Comparison of ENCODE assay signal across 1 cellular context in genomic region chr4:82428969-82429727, GRCh38.
A peak's percentile ranks its signal among the peaks of the same experiment; 100 is the strongest.
TF ChIP-seq lines count a peak whose summit lies in the region.

No MANE protein-coding gene starts in this region.

TF ChIP-seq in K562, 482 proteins besides CTCF, POLR2A, EP300 and RAD21 (continued from another document and continues in another):
- TF ChIP-seq ZBTB26 (CRISPR knock-in tag; IDR thresholded peaks at IDR 0.05) = no peak
- 0 out of 2 replicates have a peak, but pooled peaks have one; percentile 35 for TF ChIP-seq PTBP1 (IDR thresholded peaks at IDR 0.05; ENCODE audit: low read depth, low read length)
- no peak; the same call in 1 of the 2 replicates for TF ChIP-seq ZNF282 (CRISPR knock-in tag; IDR thresholded peaks at IDR 0.05)
- TF ChIP-seq RBM25 (IDR thresholded peaks at IDR 0.05; ENCODE audit: low read depth, low read length, severe bottlenecking) = peak; percentile 92
- TF ChIP-seq RERE (CRISPR knock-in tag; IDR thresholded peaks at IDR 0.05; ENCODE audit: borderline replicate concordance) = peak; percentile 40; the same call in 1 of the 2 replicates
- no peak for TF ChIP-seq ZNF175 (CRISPR knock-in tag; IDR thresholded peaks at IDR 0.05; ENCODE audit: low read depth)
- TF ChIP-seq HDAC3 (IDR thresholded peaks at IDR 0.05; ENCODE audit: borderline replicate concordance, partially characterized antibody) = peak; percentile 31
- TF ChIP-seq MLLT1 (IDR thresholded peaks at IDR 0.05) = peak; percentile 53 to 68
- TF ChIP-seq MAX (CRISPR knock-in tag; IDR thresholded peaks at IDR 0.05) = peak; percentile 76
- no peak for TF ChIP-seq SIRT6 (IDR thresholded peaks at IDR 0.05; ENCODE audit: low read depth, low read length)
- no peak for TF ChIP-seq DIDO1 (tag; IDR thresholded peaks at IDR 0.05; ENCODE audit: low read depth)
- no peak for TF ChIP-seq TAF15 (IDR thresholded peaks at IDR 0.05; ENCODE audit: low read depth, low read length)
- no peak for TF ChIP-seq HEY1 (CRISPR knock-in tag; IDR thresholded peaks at IDR 0.05; ENCODE audit: borderline replicate concordance)
- TF ChIP-seq SREBF1 (IDR thresholded peaks at IDR 0.05; ENCODE audit: borderline replicate concordance, low read depth, low read length) = no peak
- TF ChIP-seq, protein P1, sequence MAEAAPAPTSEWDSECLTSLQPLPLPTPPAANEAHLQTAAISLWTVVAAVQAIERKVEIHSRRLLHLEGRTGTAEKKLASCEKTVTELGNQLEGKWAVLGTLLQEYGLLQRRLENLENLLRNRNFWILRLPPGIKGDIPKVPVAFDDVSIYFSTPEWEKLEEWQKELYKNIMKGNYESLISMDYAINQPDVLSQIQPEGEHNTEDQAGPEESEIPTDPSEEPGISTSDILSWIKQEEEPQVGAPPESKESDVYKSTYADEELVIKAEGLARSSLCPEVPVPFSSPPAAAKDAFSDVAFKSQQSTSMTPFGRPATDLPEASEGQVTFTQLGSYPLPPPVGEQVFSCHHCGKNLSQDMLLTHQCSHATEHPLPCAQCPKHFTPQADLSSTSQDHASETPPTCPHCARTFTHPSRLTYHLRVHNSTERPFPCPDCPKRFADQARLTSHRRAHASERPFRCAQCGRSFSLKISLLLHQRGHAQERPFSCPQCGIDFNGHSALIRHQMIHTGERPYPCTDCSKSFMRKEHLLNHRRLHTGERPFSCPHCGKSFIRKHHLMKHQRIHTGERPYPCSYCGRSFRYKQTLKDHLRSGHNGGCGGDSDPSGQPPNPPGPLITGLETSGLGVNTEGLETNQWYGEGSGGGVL (CRISPR knock-in tag; IDR thresholded peaks at IDR 0.05) = no peak
- peak; percentile 43; the same call in 1 of the 2 replicates for TF ChIP-seq SIN3B (IDR thresholded peaks at IDR 0.05; ENCODE audit: low read depth)
- TF ChIP-seq, protein P2, sequence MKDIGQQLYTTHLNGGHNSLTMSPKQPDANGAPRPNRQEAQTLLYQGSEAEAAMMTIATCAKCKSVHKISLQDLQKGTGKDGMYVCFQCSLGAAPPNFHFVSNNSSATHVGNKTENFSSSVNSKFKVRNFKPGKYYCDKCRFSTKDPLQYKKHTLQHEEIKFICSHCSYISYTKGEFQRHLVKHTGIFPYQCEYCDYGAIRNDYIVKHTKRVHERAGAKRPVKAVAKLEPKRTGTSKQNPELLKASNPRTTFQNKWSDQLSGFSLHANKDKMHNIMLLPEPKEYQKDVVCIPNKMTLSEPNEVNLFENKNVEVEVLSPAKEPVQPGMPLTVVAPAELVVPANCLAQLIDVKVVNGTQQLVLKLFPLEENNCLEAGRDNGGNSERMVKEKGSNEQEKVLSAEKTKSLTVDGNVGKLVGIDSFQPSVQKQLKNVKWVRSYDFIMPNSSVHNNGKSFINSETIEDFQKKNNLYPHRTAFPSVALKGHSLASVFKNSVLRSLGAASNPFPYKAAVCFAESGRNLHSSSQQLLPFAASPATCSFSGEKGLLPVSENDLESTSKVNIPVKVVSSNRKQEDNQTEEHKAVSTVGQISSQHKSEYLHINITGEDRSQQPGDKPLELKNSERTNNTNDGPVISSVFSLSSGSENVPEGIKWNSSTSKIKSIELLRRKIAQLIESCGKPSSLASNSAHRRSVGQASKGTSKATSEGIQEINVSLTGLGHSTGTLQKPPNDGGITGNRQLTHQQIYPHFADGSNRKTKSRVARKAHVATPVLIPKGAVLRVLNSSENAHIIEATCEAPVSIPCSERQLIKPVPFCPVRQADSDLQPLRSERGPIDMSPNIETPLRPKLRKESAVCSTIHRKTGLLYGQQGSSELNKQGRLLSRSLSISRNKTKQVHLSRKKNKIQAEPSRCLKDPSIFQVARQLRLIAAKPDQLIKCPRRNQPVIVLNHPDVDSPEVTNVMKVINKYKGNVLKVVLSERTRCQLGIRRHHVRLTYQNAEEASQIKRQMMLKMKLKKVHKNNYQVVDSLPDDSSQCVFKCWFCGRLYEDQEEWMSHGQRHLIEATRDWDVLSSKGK (CRISPR knock-in tag; IDR thresholded peaks at IDR 0.05) = no peak
- no peak for TF ChIP-seq NR3C1 (CRISPR knock-in tag; IDR thresholded peaks at IDR 0.05)
- no peak for TF ChIP-seq TEAD2 (tag; IDR thresholded peaks at IDR 0.05)
- no peak for TF ChIP-seq ETV5 (CRISPR knock-in tag; IDR thresholded peaks at IDR 0.05; ENCODE audit: low read depth)
- TF ChIP-seq, protein P3, sequence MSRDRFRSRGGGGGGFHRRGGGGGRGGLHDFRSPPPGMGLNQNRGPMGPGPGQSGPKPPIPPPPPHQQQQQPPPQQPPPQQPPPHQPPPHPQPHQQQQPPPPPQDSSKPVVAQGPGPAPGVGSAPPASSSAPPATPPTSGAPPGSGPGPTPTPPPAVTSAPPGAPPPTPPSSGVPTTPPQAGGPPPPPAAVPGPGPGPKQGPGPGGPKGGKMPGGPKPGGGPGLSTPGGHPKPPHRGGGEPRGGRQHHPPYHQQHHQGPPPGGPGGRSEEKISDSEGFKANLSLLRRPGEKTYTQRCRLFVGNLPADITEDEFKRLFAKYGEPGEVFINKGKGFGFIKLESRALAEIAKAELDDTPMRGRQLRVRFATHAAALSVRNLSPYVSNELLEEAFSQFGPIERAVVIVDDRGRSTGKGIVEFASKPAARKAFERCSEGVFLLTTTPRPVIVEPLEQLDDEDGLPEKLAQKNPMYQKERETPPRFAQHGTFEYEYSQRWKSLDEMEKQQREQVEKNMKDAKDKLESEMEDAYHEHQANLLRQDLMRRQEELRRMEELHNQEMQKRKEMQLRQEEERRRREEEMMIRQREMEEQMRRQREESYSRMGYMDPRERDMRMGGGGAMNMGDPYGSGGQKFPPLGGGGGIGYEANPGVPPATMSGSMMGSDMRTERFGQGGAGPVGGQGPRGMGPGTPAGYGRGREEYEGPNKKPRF (IDR thresholded peaks at IDR 0.05; ENCODE audit: low read depth, low read length) = no peak
- TF ChIP-seq, protein P4, sequence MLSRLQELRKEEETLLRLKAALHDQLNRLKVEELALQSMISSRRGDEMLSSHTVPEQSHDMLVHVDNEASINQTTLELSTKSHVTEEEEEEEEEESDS (CRISPR knock-in tag; IDR thresholded peaks at IDR 0.05) = no peak
- TF ChIP-seq ATF7 (IDR thresholded peaks at IDR 0.05) = peak; percentile 88
- peak; percentile 68 for TF ChIP-seq E2F3 (CRISPR knock-in tag; IDR thresholded peaks at IDR 0.05)
- TF ChIP-seq POLR3A (IDR thresholded peaks at IDR 0.05; ENCODE audit: borderline replicate concordance, extremely low read depth, insufficient read depth, insufficient read length) = no peak
- TF ChIP-seq MYC (IDR thresholded peaks at IDR 0.05; ENCODE audit: low read depth, low read length) = peak; percentile 92
- TF ChIP-seq MYC (CRISPR knock-in tag; IDR thresholded peaks at IDR 0.05; ENCODE audit: borderline replicate concordance, low read depth) = peak; percentile 62; the same call in 1 of the 2 replicates
- TF ChIP-seq HSF4 (CRISPR knock-in tag; IDR thresholded peaks at IDR 0.05; ENCODE audit: borderline replicate concordance) = no peak
- TF ChIP-seq ZBTB43 (CRISPR knock-in tag; IDR thresholded peaks at IDR 0.05) = no peak
- no peak for TF ChIP-seq DMBX1 (CRISPR knock-in tag; IDR thresholded peaks at IDR 0.05; ENCODE audit: borderline replicate concordance)
- no peak for TF ChIP-seq CBX2 (IDR thresholded peaks at IDR 0.05; ENCODE audit: insufficient read depth, low read length, poor library complexity, severe bottlenecking)
- TF ChIP-seq POU5F1 (IDR thresholded peaks at IDR 0.05; ENCODE audit: borderline replicate concordance, low read depth, low read length, partially characterized antibody) = no peak
- TF ChIP-seq ZNF77 (CRISPR knock-in tag; IDR thresholded peaks at IDR 0.05) = no peak
- TF ChIP-seq, protein P5, sequence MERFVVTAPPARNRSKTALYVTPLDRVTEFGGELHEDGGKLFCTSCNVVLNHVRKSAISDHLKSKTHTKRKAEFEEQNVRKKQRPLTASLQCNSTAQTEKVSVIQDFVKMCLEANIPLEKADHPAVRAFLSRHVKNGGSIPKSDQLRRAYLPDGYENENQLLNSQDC (CRISPR knock-in tag; IDR thresholded peaks at IDR 0.05) = no peak
- TF ChIP-seq, protein P6, sequence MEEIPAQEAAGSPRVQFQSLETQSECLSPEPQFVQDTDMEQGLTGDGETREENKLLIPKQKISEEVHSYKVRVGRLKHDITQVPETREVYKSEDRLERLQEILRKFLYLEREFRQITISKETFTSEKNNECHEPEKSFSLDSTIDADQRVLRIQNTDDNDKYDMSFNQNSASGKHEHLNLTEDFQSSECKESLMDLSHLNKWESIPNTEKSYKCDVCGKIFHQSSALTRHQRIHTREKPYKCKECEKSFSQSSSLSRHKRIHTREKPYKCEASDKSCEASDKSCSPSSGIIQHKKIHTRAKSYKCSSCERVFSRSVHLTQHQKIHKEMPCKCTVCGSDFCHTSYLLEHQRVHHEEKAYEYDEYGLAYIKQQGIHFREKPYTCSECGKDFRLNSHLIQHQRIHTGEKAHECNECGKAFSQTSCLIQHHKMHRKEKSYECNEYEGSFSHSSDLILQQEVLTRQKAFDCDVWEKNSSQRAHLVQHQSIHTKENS (CRISPR knock-in tag; IDR thresholded peaks at IDR 0.05) = no peak
- TF ChIP-seq PCBP2 (IDR thresholded peaks at IDR 0.05; ENCODE audit: low read depth, low read length, poor library complexity, severe bottlenecking) = peak; percentile 63
- no peak for TF ChIP-seq STAT5B (CRISPR knock-in tag; IDR thresholded peaks at IDR 0.05)
- no peak for TF ChIP-seq ZNF134 (CRISPR knock-in tag; conservative IDR thresholded peaks at IDR 0.05)
